Comparison of ENCODE assay signal across 7 cellular contexts in genomic region chr19:13430790-13431582, GRCh38.
DNase-seq lines count a peak whose midpoint lies in the region; ATAC-seq and TF ChIP-seq lines count a peak whose summit lies in the region.

No MANE protein-coding gene starts in this region.

- CTCF ChIA-PET in activated CD4-positive, alpha-beta memory T cell treated with anti-CD3 and anti-CD28 coated beads for 36 hours (lab: Charles Lee) = interaction anchor here (0.6 to 2.4 kb wide), 9 partner anchors 9 to 235 kb away, joined by 3 to 8 read pairs (median 3); no protein-coding TSS in a partner anchor

- no peaks in the 10 kb centered on the region for H3K36me3 Mint-ChIP-seq in activated CD4-positive, alpha-beta memory T cell treated with anti-CD3 and anti-CD28 coated beads for 36 hours
- H3K36me3 Mint-ChIP-seq in osteocyte (ENCODE audit: unreplicated experiment) = no peaks in the 10 kb centered on the region

- peak; percentile 85 for TF ChIP-seq CTCF in GM12874 (IDR thresholded peaks at IDR 0.05; ENCODE audit: insufficient read depth, low read depth, low read length)
- TF ChIP-seq CTCF in NB4 (IDR thresholded peaks at IDR 0.05; ENCODE audit: low read depth, low read length) = peak; percentile 80
- peak; percentile 60 for TF ChIP-seq CTCF in osteocyte (IDR thresholded peaks at IDR 0.05)

- TF ChIP-seq POLR2A in NB4 (IDR thresholded peaks at IDR 0.05; ENCODE audit: extremely low read depth, insufficient read length) (no peak), erythroblast (IDR thresholded peaks at IDR 0.05; ENCODE audit: low read length) (no peak)

- no peak overlapping the region for H3K4me3 Mint-ChIP-seq in activated CD4-positive, alpha-beta memory T cell treated with anti-CD3 and anti-CD28 coated beads for 36 hours
- no peak overlapping the region for H3K4me3 Mint-ChIP-seq in osteocyte (ENCODE audit: unreplicated experiment)

- no peak overlapping the region for H3K4me3 ChIP-seq in NB4 (ENCODE audit: low read depth, low read length)

- no peak for ATAC-seq in HG02678 (IDR thresholded peaks at IDR 0.05; ENCODE audit: unreplicated experiment)

- no peak overlapping the region for H3K27ac Mint-ChIP-seq in activated CD4-positive, alpha-beta memory T cell treated with anti-CD3 and anti-CD28 coated beads for 36 hours
- no peak overlapping the region for H3K27ac Mint-ChIP-seq in osteocyte (ENCODE audit: unreplicated experiment)

- peaks cover 4% of the 10 kb centered on the region for H3K9me3 Mint-ChIP-seq in activated CD4-positive, alpha-beta memory T cell treated with anti-CD3 and anti-CD28 coated beads for 36 hours
- H3K9me3 Mint-ChIP-seq in osteocyte (ENCODE audit: unreplicated experiment) = no peaks in the 10 kb centered on the region

- peaks cover 15% of the 10 kb centered on the region for H3K27me3 Mint-ChIP-seq in activated CD4-positive, alpha-beta memory T cell treated with anti-CD3 and anti-CD28 coated beads for 36 hours
- no peaks in the 10 kb centered on the region for H3K27me3 Mint-ChIP-seq in osteocyte (ENCODE audit: unreplicated experiment)

- intact Hi-C loops in activated CD4-positive, alpha-beta memory T cell treated with anti-CD3 and anti-CD28 coated beads for 36 hours (cut with micrococcal nuclease) = loop anchor here (1.0 to 5.0 kb wide), 2 partner anchors 154 to 239 kb away; no protein-coding TSS in a partner anchor

- no peaks in the 10 kb centered on the region for H3K4me1 Mint-ChIP-seq in activated CD4-positive, alpha-beta memory T cell treated with anti-CD3 and anti-CD28 coated beads for 36 hours (ENCODE audit: low read depth)
- H3K4me1 Mint-ChIP-seq in osteocyte (ENCODE audit: unreplicated experiment) = no peaks in the 10 kb centered on the region

- DNase-seq in NB4 (ENCODE audit: low read depth) (peak; percentile 46), erythroblast (lab: John Stamatoyannopoulos, UW) (peak; percentile 32 to 62), osteocyte (ENCODE audit: extremely low spot score, unreplicated experiment) (no peak), NCI-H1092 treated with DMSO at 0.1 percent for 48 hours (lab: John Stamatoyannopoulos, UW) (no peak)
- peak; percentile 71 for DNase-seq in activated CD4-positive, alpha-beta memory T cell treated with anti-CD3 and anti-CD28 coated beads for 36 hours

- POLR2A ChIA-PET in activated CD4-positive, alpha-beta memory T cell treated with anti-CD3 and anti-CD28 coated beads for 36 hours (lab: Charles Lee) = no interaction called here

Comparison
In these comparisons a context has a peak if more than half of its experiments do, and no peak if none do; other contexts are left out.
1. DNase-seq: peak in NB4 (single experiment), activated CD4-positive, alpha-beta memory T cell treated with anti-CD3 and anti-CD28 coated beads for 36 hours (single experiment) and erythroblast (2 of 2); none in osteocyte (single experiment) and NCI-H1092 treated with DMSO at 0.1 percent for 48 hours (single experiment).
2. Peak in every context shown above with its lines, with median percentiles within 50 percentile points of each other: CTCF ChIP-seq.